In genomic region chr7:99404235-99404976, GRCh38 we compare ENCODE assay signal across 13 cellular contexts. TPM values are rescaled to one million over a fixed set of nuclear protein-coding genes. Genes with fewer than 3 reads are reported as not detected.
DNase-seq lines count a peak whose midpoint lies in the region; ATAC-seq and TF ChIP-seq lines count a peak whose summit lies in the region.
"Had no signal": no experiment of that assay in that cellular context is flagged by ENCODE, and none has a peak within 500 bp of the region (broad histone marks: within the 10 kb centered on the region; RNA-seq: fewer than 3 reads in every experiment).

No MANE protein-coding gene starts in this region.

- TF ChIP-seq CTCF in endothelial cell (IDR thresholded peaks at IDR 0.05; ENCODE audit: unreplicated experiment) = no peak

- no peak for DNase-seq in activated CD8-positive, alpha-beta memory T cell treated with anti-CD3 and anti-CD28 coated beads, Interleukin-2, amount 10 ng/mL, durations not matched to agents 7 days and 5 days
- DNase-seq in activated CD8-positive, alpha-beta memory T cell treated with anti-CD3 and anti-CD28 coated beads, Interleukin-2, amount 50 U/mL, for 4 hours = no peak
- peak; percentile 50 for DNase-seq in RKO (ENCODE audit: low spot score)
- no peak for DNase-seq in endothelial cell (ENCODE audit: low spot score)
- peak; percentile 64 for DNase-seq in sciatic nerve (ENCODE audit: low spot score)
- DNase-seq in GOT3 (lab: John Stamatoyannopoulos, UW) = no peak
- no peak for DNase-seq in T1000 (lab: John Stamatoyannopoulos, UW)
- DNase-seq: activated T-cell treated with anti-CD3 and anti-CD28 coated beads, Interleukin-2, amount 50 U/mL, for 4 hours; DMS79 treated with DMSO at 0.1 percent for 48 hours; erythroblast; NCI-H1694 treated with DMSO at 0.1 percent for 48 hours; upper lobe of right lung had no signal

- H3K9me3 Mint-ChIP-seq in activated CD8-positive, alpha-beta memory T cell treated with anti-CD3 and anti-CD28 coated beads, Interleukin-2, amount 10 ng/mL, durations not matched to agents 7 days and 5 days (ENCODE audit: low read depth) = no peaks in the 10 kb centered on the region
- no peaks in the 10 kb centered on the region for H3K9me3 Mint-ChIP-seq in endothelial cell (ENCODE audit: unreplicated experiment)
- H3K9me3 Mint-ChIP-seq: activated T-cell treated with anti-CD3 and anti-CD28 coated beads, Interleukin-2, amount 50 U/mL, for 4 hours had no signal

- ATAC-seq in activated CD8-positive, alpha-beta memory T cell treated with anti-CD3 and anti-CD28 coated beads, Interleukin-2, amount 10 ng/mL, durations not matched to agents 7 days and 5 days = no peak
- no peak for ATAC-seq in sciatic nerve
- ATAC-seq in GM18909 (IDR thresholded peaks at IDR 0.05; ENCODE audit: poor library complexity, unreplicated experiment) = no peak
- ATAC-seq: activated T-cell treated with anti-CD3 and anti-CD28 coated beads, Interleukin-2, amount 50 U/mL, for 4 hours; upper lobe of right lung had no signal

- H3K4me1 Mint-ChIP-seq in activated CD8-positive, alpha-beta memory T cell treated with anti-CD3 and anti-CD28 coated beads, Interleukin-2, amount 10 ng/mL, durations not matched to agents 7 days and 5 days = peaks cover 29% of the 10 kb centered on the region
- peaks cover 25% of the 10 kb centered on the region for H3K4me1 Mint-ChIP-seq in endothelial cell (ENCODE audit: unreplicated experiment)

- H3K27ac Mint-ChIP-seq in activated CD8-positive, alpha-beta memory T cell treated with anti-CD3 and anti-CD28 coated beads, Interleukin-2, amount 10 ng/mL, durations not matched to agents 7 days and 5 days = peak overlapping the region; percentile 8
- peak overlapping the region; percentile 64 for H3K27ac Mint-ChIP-seq in endothelial cell (ENCODE audit: unreplicated experiment)

- intact Hi-C loops in sciatic nerve (cut with DNase I) = no loop called here

- CTCF ChIA-PET in activated CD8-positive, alpha-beta memory T cell treated with anti-CD3 and anti-CD28 coated beads, Interleukin-2, amount 10 ng/mL, durations not matched to agents 7 days and 5 days (lab: Charles Lee) = no interaction called here

- no peaks in the 10 kb centered on the region for H3K27me3 Mint-ChIP-seq in activated CD8-positive, alpha-beta memory T cell treated with anti-CD3 and anti-CD28 coated beads, Interleukin-2, amount 10 ng/mL, durations not matched to agents 7 days and 5 days
- peaks cover 39% of the 10 kb centered on the region for H3K27me3 Mint-ChIP-seq in endothelial cell (ENCODE audit: unreplicated experiment)

- peaks cover 22% of the 10 kb centered on the region for H3K36me3 Mint-ChIP-seq in activated CD8-positive, alpha-beta memory T cell treated with anti-CD3 and anti-CD28 coated beads, Interleukin-2, amount 10 ng/mL, durations not matched to agents 7 days and 5 days
- H3K36me3 Mint-ChIP-seq in endothelial cell (ENCODE audit: low read depth, unreplicated experiment) = peaks cover 45% of the 10 kb centered on the region

- H3K4me3 Mint-ChIP-seq in activated CD8-positive, alpha-beta memory T cell treated with anti-CD3 and anti-CD28 coated beads, Interleukin-2, amount 10 ng/mL, durations not matched to agents 7 days and 5 days = no peak overlapping the region
- peak overlapping the region; percentile 60 for H3K4me3 Mint-ChIP-seq in endothelial cell (ENCODE audit: unreplicated experiment)
- H3K4me3 Mint-ChIP-seq: activated T-cell treated with anti-CD3 and anti-CD28 coated beads, Interleukin-2, amount 50 U/mL, for 4 hours had no signal

RNA-seq across cellular contexts. Expression of gene PDAP1, which starts 4.0 kb away (rescaled TPM):
- 100 to 1,000 TPM in 1 of 2 experiments, 10 to 100 TPM in 1; 94.7 to 128 TPM for total RNA-seq in activated CD8-positive, alpha-beta memory T cell treated with anti-CD3 and anti-CD28 coated beads, Interleukin-2, amount 10 ng/mL, durations not matched to agents 7 days and 5 days
- total RNA-seq in endothelial cell (ENCODE audit: unreplicated experiment) = 107 TPM
- total RNA-seq in sciatic nerve = 76.1 TPM

RNA-seq across cellular contexts. Expression of gene BUD31, which starts 4.4 kb away (rescaled TPM):
- total RNA-seq in activated CD8-positive, alpha-beta memory T cell treated with anti-CD3 and anti-CD28 coated beads, Interleukin-2, amount 10 ng/mL, durations not matched to agents 7 days and 5 days = 100 to 1,000 TPM; 116 to 138 TPM
- total RNA-seq in endothelial cell (ENCODE audit: unreplicated experiment) (73.4 TPM), sciatic nerve (59.2 TPM)

RNA-seq across cellular contexts. Expression of gene ARPC1B, which starts 29.9 kb away (rescaled TPM):
- total RNA-seq in activated CD8-positive, alpha-beta memory T cell treated with anti-CD3 and anti-CD28 coated beads, Interleukin-2, amount 10 ng/mL, durations not matched to agents 7 days and 5 days = 100 to 1,000 TPM; 388 to 398 TPM
- total RNA-seq in endothelial cell (ENCODE audit: unreplicated experiment) = 124 TPM
- total RNA-seq in sciatic nerve = 125 TPM

RNA-seq across cellular contexts. Expression of gene PTCD1, which starts 34.2 kb away (rescaled TPM):
- total RNA-seq in activated CD8-positive, alpha-beta memory T cell treated with anti-CD3 and anti-CD28 coated beads, Interleukin-2, amount 10 ng/mL, durations not matched to agents 7 days and 5 days = 1 to 10 TPM; 5.8 to 8.9 TPM
- total RNA-seq in endothelial cell (ENCODE audit: unreplicated experiment) (7.1 TPM), sciatic nerve (4.4 TPM)

RNA-seq across cellular contexts. Expression of gene CPSF4, which starts 34.3 kb away (rescaled TPM):
- 10 to 100 TPM; 72.2 to 75.4 TPM for total RNA-seq in activated CD8-positive, alpha-beta memory T cell treated with anti-CD3 and anti-CD28 coated beads, Interleukin-2, amount 10 ng/mL, durations not matched to agents 7 days and 5 days
- total RNA-seq in endothelial cell (ENCODE audit: unreplicated experiment) (40.5 TPM), sciatic nerve (38.0 TPM)

Comparison
In these comparisons a context has a peak if more than half of its experiments do, and no peak if none do; other contexts are left out.
1. DNase-seq: peak in RKO (single experiment) and sciatic nerve (single experiment); none in activated CD8-positive, alpha-beta memory T cell treated with anti-CD3 and anti-CD28 coated beads, Interleukin-2, amount 10 ng/mL, durations not matched to agents 7 days and 5 days (single experiment), activated CD8-positive, alpha-beta memory T cell treated with anti-CD3 and anti-CD28 coated beads, Interleukin-2, amount 50 U/mL, for 4 hours (single experiment), endothelial cell (single experiment), GOT3 (single experiment) and T1000 (single experiment).